Comparison of ENCODE assay signal across 1 cellular context in the genomic region with DNA sequence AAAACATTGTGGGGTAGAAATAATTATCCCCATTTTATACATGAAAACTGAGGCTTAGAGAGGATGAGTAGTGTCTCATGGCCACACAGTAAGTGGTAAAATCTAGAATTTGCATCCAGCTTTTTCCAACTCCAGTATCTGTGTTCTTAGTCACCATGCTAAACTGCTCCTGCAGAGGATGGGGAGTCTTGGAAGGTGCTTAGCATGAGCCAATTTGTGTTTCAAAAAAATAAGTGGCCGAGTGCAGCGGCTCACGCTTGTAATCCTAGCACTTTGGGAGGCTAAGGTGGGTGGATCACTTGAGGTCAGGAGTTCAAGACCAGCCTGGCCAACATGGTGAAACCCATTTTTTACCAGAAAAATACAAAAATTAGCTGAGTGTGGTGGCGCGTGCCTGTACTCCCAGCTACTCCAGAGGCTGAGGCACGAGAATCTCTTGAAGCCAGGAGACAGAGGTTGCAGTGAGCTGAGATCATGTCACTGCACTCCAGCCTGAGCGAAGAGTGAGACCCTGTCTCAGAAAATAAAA.
TF ChIP-seq lines count a peak whose summit lies in the region.

No MANE protein-coding gene starts in this region.

TF ChIP-seq in HepG2, 621 proteins besides CTCF, POLR2A, EP300 and RAD21:
- TF ChIP-seq ZNF772 (CRISPR knock-in tag; IDR thresholded peaks at IDR 0.05): 0 out of 2 replicates have a peak, but pooled peaks have one; percentile 53
- no peak for TF ChIP-seq RBFOX2 (IDR thresholded peaks at IDR 0.05; ENCODE audit: low read depth, low read length)
- TF ChIP-seq, protein P1, sequence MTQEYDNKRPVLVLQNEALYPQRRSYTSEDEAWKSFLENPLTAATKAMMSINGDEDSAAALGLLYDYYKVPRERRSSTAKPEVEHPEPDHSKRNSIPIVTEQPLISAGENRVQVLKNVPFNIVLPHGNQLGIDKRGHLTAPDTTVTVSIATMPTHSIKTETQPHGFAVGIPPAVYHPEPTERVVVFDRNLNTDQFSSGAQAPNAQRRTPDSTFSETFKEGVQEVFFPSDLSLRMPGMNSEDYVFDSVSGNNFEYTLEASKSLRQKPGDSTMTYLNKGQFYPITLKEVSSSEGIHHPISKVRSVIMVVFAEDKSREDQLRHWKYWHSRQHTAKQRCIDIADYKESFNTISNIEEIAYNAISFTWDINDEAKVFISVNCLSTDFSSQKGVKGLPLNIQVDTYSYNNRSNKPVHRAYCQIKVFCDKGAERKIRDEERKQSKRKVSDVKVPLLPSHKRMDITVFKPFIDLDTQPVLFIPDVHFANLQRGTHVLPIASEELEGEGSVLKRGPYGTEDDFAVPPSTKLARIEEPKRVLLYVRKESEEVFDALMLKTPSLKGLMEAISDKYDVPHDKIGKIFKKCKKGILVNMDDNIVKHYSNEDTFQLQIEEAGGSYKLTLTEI (CRISPR knock-in tag; conservative IDR thresholded peaks at IDR 0.05): no peak
- no peak for TF ChIP-seq ZNF292 (CRISPR knock-in tag; IDR thresholded peaks at IDR 0.05; ENCODE audit: borderline replicate concordance, low read depth)
- no peak for TF ChIP-seq MED1 (CRISPR knock-in tag; IDR thresholded peaks at IDR 0.05)
